In the genomic region with DNA sequence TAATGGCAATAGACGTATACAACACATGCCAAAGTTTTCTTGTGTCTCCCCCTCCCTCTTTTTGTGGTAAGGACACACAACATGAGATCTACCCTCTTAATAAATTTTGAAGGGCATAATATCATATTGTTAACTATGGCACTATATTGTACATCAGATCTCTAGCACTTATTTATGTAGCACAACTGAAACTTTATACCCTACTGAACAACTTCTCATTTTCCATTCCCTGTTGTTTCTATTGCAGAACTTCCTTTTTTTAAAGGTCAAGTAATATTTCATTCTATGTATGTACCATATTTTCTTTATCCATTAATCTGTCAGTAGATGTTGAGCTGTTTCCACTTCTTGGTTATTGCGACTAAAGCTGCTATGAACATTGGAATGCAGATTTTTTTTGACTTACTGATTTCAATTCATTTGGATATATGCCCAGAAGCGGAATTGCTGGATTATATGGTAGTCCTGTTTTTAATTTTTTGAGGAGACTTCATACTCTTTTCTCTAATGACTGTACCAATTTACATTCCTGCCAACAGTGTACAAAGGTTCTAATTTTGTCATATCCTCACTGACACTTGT, we compare ENCODE assay signal across 30 cellular contexts.
DNase-seq lines count a peak whose midpoint lies in the region; ATAC-seq and TF ChIP-seq lines count a peak whose summit lies in the region.
"Had no signal": no experiment of that assay in that cellular context is flagged by ENCODE, and none has a peak within 500 bp of the region (broad histone marks: within the 10 kb centered on the region; RNA-seq: fewer than 3 reads in every experiment).

No MANE protein-coding gene starts in this region.

- no peaks in the 10 kb centered on the region for H3K36me3 ChIP-seq in WERI-Rb-1
- H3K36me3 ChIP-seq: BLaER1, heart right ventricle, left lung had no signal

- no peaks in the 10 kb centered on the region for H3K27me3 ChIP-seq in WERI-Rb-1 (ENCODE audit: insufficient read depth, low read depth, severe bottlenecking)
- H3K27me3 ChIP-seq: BLaER1, body of pancreas, heart right ventricle, left lung had no signal

- intact Hi-C loops in left cardiac atrium (cut with DNase I): no loop called here

- DNase-seq in SKM-1 treated with dmso at 0.1 percent for 144 hours (lab: John Stamatoyannopoulos, UW; ENCODE audit: unreplicated experiment): peak; percentile 24
- no peak for DNase-seq in SKM-1 (lab: John Stamatoyannopoulos, UW; ENCODE audit: unreplicated experiment)
- DNase-seq in NOMO-1 treated with dmso at 0.1 percent for 144 hours (lab: John Stamatoyannopoulos, UW; ENCODE audit: unreplicated experiment): peak; percentile 54
- DNase-seq in fibroblast of gingiva (ENCODE audit: low read depth): peak; percentile 78
- DNase-seq in WERI-Rb-1: no peak
- no peak for DNase-seq in activated CD8-positive, alpha-beta memory T cell treated with anti-CD3 and anti-CD28 coated beads, Interleukin-2, amount 50 U/mL, for 48 hours
- no peak for DNase-seq in left cardiac atrium
- DNase-seq: 8988T; activated CD4-positive, alpha-beta T cell treated with anti-CD3 and anti-CD28 coated beads, Interleukin-2, amount 50 U/mL, for 48 hours; activated effector memory CD4-positive, alpha-beta T cell treated with Interleukin-2 at 50 U/mL for 16 hours; activated naive CD8-positive, alpha-beta T cell treated with anti-CD3 and anti-CD28 coated beads, Interleukin-2, amount 10 ng/mL, durations not matched to agents 7 days and 5 days; body of pancreas; effector memory CD8-positive, alpha-beta T cell; heart right ventricle; left lung; naive thymus-derived CD8-positive, alpha-beta T cell; NCI-H187; NCI-H748 treated with DMSO at 0.1 percent for 48 hours; PC-3; right cardiac atrium; Right ventricle myocardium superior; stimulated activated CD4-positive, alpha-beta T cell treated with anti-CD3 and anti-CD28 coated beads, Interleukin-15, amount 100 ng/mL, for 24 hours; T-helper 2 cell; trophoblast cell had no signal

- no peaks in the 10 kb centered on the region for H3K9me3 ChIP-seq in WERI-Rb-1 (ENCODE audit: severe bottlenecking)
- H3K9me3 ChIP-seq: BLaER1, body of pancreas, heart right ventricle, left lung had no signal

- TF ChIP-seq CTCF in WERI-Rb-1 (IDR thresholded peaks at IDR 0.05; ENCODE audit: low read depth, low read length): no peak

- no peak overlapping the region for H3K27ac ChIP-seq in WERI-Rb-1
- H3K27ac ChIP-seq: BLaER1, body of pancreas, heart right ventricle, HL-60, left lung had no signal

- no peak overlapping the region for H3K4me3 ChIP-seq in WERI-Rb-1 (ENCODE audit: low read depth, low read length)
- H3K4me3 ChIP-seq: BLaER1, body of pancreas, GM23338, heart right ventricle, left lung had no signal

- ATAC-seq in left cardiac atrium (no peak), HG03469 (IDR thresholded peaks at IDR 0.05; ENCODE audit: unreplicated experiment) (no peak)
- ATAC-seq: body of pancreas; effector memory CD8-positive, alpha-beta T cell; esophagus mucosa; GM23338; heart right ventricle; left lung; naive thymus-derived CD8-positive, alpha-beta T cell; PC-3; right cardiac atrium; WTC11 had no signal

Comparison
In these comparisons a context has a peak if more than half of its experiments do, and no peak if none do; other contexts are left out.
1. DNase-seq: peak in SKM-1 treated with dmso at 0.1 percent for 144 hours (single experiment), NOMO-1 treated with dmso at 0.1 percent for 144 hours (single experiment) and fibroblast of gingiva (single experiment); none in SKM-1 (single experiment), WERI-Rb-1 (single experiment), activated CD8-positive, alpha-beta memory T cell treated with anti-CD3 and anti-CD28 coated beads, Interleukin-2, amount 50 U/mL, for 48 hours (single experiment) and left cardiac atrium (single experiment).